Comparison of ENCODE assay signal across 20 cellular contexts in genomic region chr11:131449391-131450019, GRCh38.
"Had no signal": no experiment of that assay in that cellular context is flagged by ENCODE, and none has a peak within 500 bp of the region (broad histone marks: within the 10 kb centered on the region; RNA-seq: fewer than 3 reads in every experiment).

No MANE protein-coding gene starts in this region.

- H3K79me2 ChIP-seq: hepatocyte had no signal

- H3K27me3 ChIP-seq: dorsolateral prefrontal cortex, gastrocnemius medialis, heart left ventricle, thyroid gland had no signal

- H3K4me2 ChIP-seq: hepatocyte had no signal

- ATAC-seq: esophagus mucosa; gastrocnemius medialis; heart left ventricle; left lobe of liver; psoas muscle; right cardiac atrium; stimulated activated memory B cell treated with anti-CD40 and anti-IgM and Interleukin-4, amounts not matched to agents 10 μg/mL and 1 μg/mL and 100 μg/mL, for 72 hours had no signal

- H3K27ac ChIP-seq: epithelial cell of prostate, gastrocnemius medialis, heart left ventricle, hepatocyte, psoas muscle, skin epidermis, spleen, suprapubic skin, thyroid gland had no signal

- H3K4me1 ChIP-seq: gastrocnemius medialis, heart left ventricle, psoas muscle, spleen, suprapubic skin, thyroid gland had no signal

- H3K4me3 ChIP-seq: dorsolateral prefrontal cortex, gastrocnemius medialis, heart left ventricle, hepatocyte, lung, psoas muscle, skin epidermis, spleen, suprapubic skin, thyroid gland had no signal

- FAIRE-seq: kidney had no signal

- DNase-seq: cerebellar nuclear complex; dorsolateral prefrontal cortex; effector CD4-positive, alpha-beta T cell; foreskin fibroblast; gastrocnemius medialis; heart left ventricle; kidney; psoas muscle; right cardiac atrium; spleen; stimulated activated CD4-positive, alpha-beta T cell treated with anti-CD3 and anti-CD28 coated beads, Interleukin-4, amount 100 ng/mL, for 4 hours had no signal

- H2AFZ ChIP-seq: hepatocyte had no signal

- H3K36me3 ChIP-seq: gastrocnemius medialis, heart left ventricle, spleen, suprapubic skin, thyroid gland had no signal

- H3K9me3 ChIP-seq: gastrocnemius medialis, heart left ventricle, psoas muscle, spleen, suprapubic skin, thyroid gland had no signal
